20 cellular contexts compared by ENCODE assay signal in the genomic region with DNA sequence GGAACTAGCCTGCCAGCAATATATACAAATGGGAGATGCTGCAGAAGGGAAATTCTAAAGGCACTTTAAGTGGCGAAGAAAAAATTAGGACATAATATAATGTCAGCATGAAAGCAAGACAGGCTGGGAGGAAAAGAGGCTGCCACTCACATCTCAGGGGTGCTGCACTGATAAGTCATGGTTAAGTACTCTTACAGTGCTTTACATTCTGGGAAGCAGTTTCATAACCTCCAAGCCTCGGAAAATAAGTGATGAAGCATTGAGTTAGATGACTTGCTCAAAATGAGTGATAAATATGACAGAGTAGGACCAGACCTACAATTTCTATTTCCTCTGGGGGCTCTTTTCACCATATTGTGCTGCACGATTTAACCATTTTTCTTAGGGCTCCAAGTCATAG.
"Had no signal": no experiment of that assay in that cellular context is flagged by ENCODE, and none has a peak within 500 bp of the region (broad histone marks: within the 10 kb centered on the region; RNA-seq: fewer than 3 reads in every experiment).

No MANE protein-coding gene starts in this region.

- DNase-seq: effector memory CD4-positive, alpha-beta T cell; esophagus squamous epithelium; foreskin fibroblast; glutamatergic neuron; left ventricle myocardium inferior; mucosa of descending colon; natural killer cell; nucleus accumbens; ovary; sigmoid colon; stimulated activated naive CD8-positive, alpha-beta T cell treated with anti-CD3 and anti-CD28 coated beads, Interleukin-15, Interleukin-2, amounts not matched to agents 100 U/mL and 50 U/mL, for 24 hours; thyroid gland; uterus had no signal

- H3K9me3 Mint-ChIP-seq: natural killer cell, neural progenitor cell, type B pancreatic cell had no signal

- H3K9me3 ChIP-seq: esophagus squamous epithelium, gastroesophageal sphincter, left ventricle myocardium inferior, mucosa of descending colon, ovary, right atrium auricular region, sigmoid colon, suprapubic skin, thyroid gland, uterus had no signal

- H3K4me3 ChIP-seq: esophagus squamous epithelium, gastroesophageal sphincter, left ventricle myocardium inferior, lung, mucosa of descending colon, neural progenitor cell, ovary, right atrium auricular region, sigmoid colon, skin epidermis, suprapubic skin, thyroid gland, uterus had no signal

- H3K36me3 ChIP-seq: ovary, uterus had no signal

- H3K4me3 Mint-ChIP-seq: natural killer cell, type B pancreatic cell had no signal

- H3K27ac Mint-ChIP-seq: natural killer cell, neural progenitor cell, type B pancreatic cell had no signal

- H3K27me3 ChIP-seq: esophagus squamous epithelium, gastroesophageal sphincter, neural progenitor cell, ovary, right atrium auricular region, sigmoid colon, suprapubic skin, thyroid gland, uterus had no signal

- H3K4me1 ChIP-seq: right atrium auricular region, sigmoid colon, suprapubic skin, uterus had no signal

- ATAC-seq: gastroesophageal sphincter; mucosa of descending colon; natural killer cell; stimulated activated naive CD8-positive, alpha-beta T cell treated with anti-CD3 and anti-CD28 coated beads, Interleukin-15, Interleukin-2, amounts not matched to agents 100 U/mL and 50 U/mL, for 24 hours had no signal

- H3K27ac ChIP-seq: esophagus squamous epithelium, gastroesophageal sphincter, left ventricle myocardium inferior, neural progenitor cell, ovary, right atrium auricular region, sigmoid colon, skin epidermis, suprapubic skin, thyroid gland, uterus had no signal

- H3K27me3 Mint-ChIP-seq: type B pancreatic cell had no signal
